ENCODE assay signal across 24 cellular contexts in genomic region chr6:18489335-18489734, GRCh38.
"Had no signal": no experiment of that assay in that cellular context is flagged by ENCODE, and none has a peak within 500 bp of the region (broad histone marks: within the 10 kb centered on the region; RNA-seq: fewer than 3 reads in every experiment).

No MANE protein-coding gene starts in this region.

- H2AFZ ChIP-seq: neural progenitor cell had no signal

- H3K9me3 ChIP-seq: colonic mucosa, heart right ventricle, lower lobe of right lung, psoas muscle, tibial artery had no signal

- H3K36me3 ChIP-seq: colonic mucosa, heart right ventricle, lower lobe of right lung, neural progenitor cell, tibial artery had no signal

- H3K4me2 ChIP-seq: neural progenitor cell had no signal

- H3K4me3 ChIP-seq: colonic mucosa, heart right ventricle, lower lobe of right lung, neural progenitor cell, psoas muscle, skin epidermis, tibial artery had no signal

- ATAC-seq: heart right ventricle; left colon; left ventricle myocardium superior; lower lobe of right lung; naive thymus-derived CD4-positive, alpha-beta T cell; psoas muscle; right cardiac atrium; stimulated activated naive CD8-positive, alpha-beta T cell treated with anti-CD3 and anti-CD28 coated beads, Interleukin-15, amount 100 ng/mL, for 72 hours had no signal

- H3K9ac ChIP-seq: neural progenitor cell had no signal

- DNase-seq: colonic mucosa; effector memory CD4-positive, alpha-beta T cell; erythroblast; glutamatergic neuron; heart right ventricle; hippocampal formation; left colon; left ventricle myocardium superior; lower lobe of right lung; midbrain; naive thymus-derived CD4-positive, alpha-beta T cell; psoas muscle; right cardiac atrium; stimulated activated CD4-positive, alpha-beta T cell treated with anti-CD3 and anti-CD28 coated beads, Interleukin-12 subunit alpha, Interleukin-12 subunit beta, amount 100 ng/mL, for 4 hours; stimulated activated CD4-positive, alpha-beta T cell treated with anti-CD3 and anti-CD28 coated beads, Interleukin-1b, Interleukin-23, amount 100 ng/mL, for 48 hours; stimulated activated CD4-positive, alpha-beta T cell treated with anti-CD3 and anti-CD28 coated beads, Interleukin-4, amount 100 ng/mL, for 1 hour; stimulated activated CD8-positive, alpha-beta memory T cell treated with anti-CD3 and anti-CD28 coated beads, Interleukin-4, amount 100 ng/mL, for 48 hours; stimulated activated naive CD4-positive, alpha-beta T cell; stimulated activated naive CD8-positive, alpha-beta T cell treated with anti-CD3 and anti-CD28 coated beads, Interleukin-15, amount 100 ng/mL, for 72 hours; tibial artery had no signal

- FAIRE-seq: endothelial cell of umbilical vein, islet of Langerhans had no signal

- H3K4me1 ChIP-seq: colonic mucosa, heart right ventricle, neural progenitor cell had no signal

- H3K27ac ChIP-seq: colonic mucosa, heart right ventricle, lower lobe of right lung, neural progenitor cell, psoas muscle, tibial artery had no signal

- H3K27me3 ChIP-seq: colonic mucosa, heart right ventricle, neural progenitor cell, tibial artery had no signal
